Comparison of ENCODE assay signal across 15 cellular contexts in the genomic region with DNA sequence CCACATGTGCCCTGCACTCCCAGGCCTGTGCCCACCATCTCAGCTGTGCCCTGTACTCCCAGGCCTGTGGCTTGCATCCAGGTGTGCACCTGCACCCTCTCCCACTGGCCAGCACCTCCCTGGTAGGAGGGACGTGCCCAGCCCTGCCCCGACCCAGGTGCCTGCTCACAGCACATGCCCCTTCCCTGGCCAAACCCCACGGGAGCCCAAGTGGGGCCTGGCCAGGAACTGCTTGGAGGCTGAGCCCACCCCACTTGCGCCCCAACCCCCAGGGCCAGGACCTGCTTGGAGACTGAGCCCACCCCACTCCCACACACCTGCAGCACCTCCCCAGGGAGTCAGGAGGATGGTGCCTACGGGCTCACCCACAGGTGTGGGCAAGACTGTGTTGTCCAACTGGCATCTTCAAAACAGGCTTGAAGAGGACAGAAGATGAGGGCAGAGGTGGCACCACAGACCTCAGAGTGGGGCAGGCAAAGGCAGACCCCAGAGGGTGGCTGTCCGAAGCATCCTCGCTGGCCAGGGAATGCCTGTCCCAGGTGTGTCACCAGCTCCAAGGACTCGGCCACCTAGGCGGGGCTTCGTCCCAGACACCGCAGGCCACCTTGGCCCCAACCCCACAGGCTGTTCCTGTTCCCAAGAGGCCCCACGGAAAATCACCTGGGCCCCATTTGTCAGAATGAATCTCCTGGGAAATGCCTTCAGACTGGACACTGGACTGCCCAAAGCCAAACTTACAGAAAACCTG. TPM values are rescaled to one million over a fixed set of nuclear protein-coding genes. Genes with fewer than 3 reads are reported as not detected.
DNase-seq lines count a peak whose midpoint lies in the region; ATAC-seq and TF ChIP-seq lines count a peak whose summit lies in the region.
"Had no signal": no experiment of that assay in that cellular context is flagged by ENCODE, and none has a peak within 500 bp of the region (broad histone marks: within the 10 kb centered on the region; RNA-seq: fewer than 3 reads in every experiment).

No MANE protein-coding gene starts in this region.

- H3K27ac ChIP-seq in osteoblast (ENCODE audit: low read depth, low read length): no peak overlapping the region
- H3K27ac ChIP-seq: foreskin keratinocyte, SJCRH30 had no signal

- no peaks in the 10 kb centered on the region for H3K36me3 Mint-ChIP-seq in chondrocyte (ENCODE audit: low read depth)

- H3K27ac Mint-ChIP-seq in chondrocyte (ENCODE audit: unreplicated experiment): no peak overlapping the region

- no peaks in the 10 kb centered on the region for H3K4me1 Mint-ChIP-seq in chondrocyte (ENCODE audit: low read depth)

- no peaks in the 10 kb centered on the region for H4K20me1 ChIP-seq in osteoblast (ENCODE audit: insufficient read depth, low read length)

- peak; percentile 12 for DNase-seq in AG20443 (ENCODE audit: low spot score)
- DNase-seq in ELF-1 (ENCODE audit: low read depth, low spot score): peak; percentile 1
- DNase-seq in chondrocyte (ENCODE audit: low spot score): peak; percentile 93
- DNase-seq in osteoblast (ENCODE audit: insufficient read length, low spot score, missing footprints): peak; percentile 14
- DNase-seq in DMS153 (lab: John Stamatoyannopoulos, UW): no peak
- no peak for DNase-seq in NCI-H1694 (lab: John Stamatoyannopoulos, UW)
- DNase-seq: central memory CD4-positive, alpha-beta T cell; foreskin keratinocyte; Karpas-422; midbrain; NCI-H1436 treated with DMSO at 0.1 percent for 48 hours; NCI-H446 treated with DMSO at 0.1 percent for 48 hours; SJCRH30; small intestine had no signal

- peaks cover 5% of the 10 kb centered on the region for H3K27me3 Mint-ChIP-seq in chondrocyte (ENCODE audit: low read depth)

- H3K4me3 ChIP-seq in osteoblast (ENCODE audit: insufficient read depth, low read length): no peak overlapping the region
- H3K4me3 ChIP-seq: SJCRH30 had no signal

- no peaks in the 10 kb centered on the region for H3K9me3 Mint-ChIP-seq in chondrocyte (ENCODE audit: low read depth)

- peaks cover 7% of the 10 kb centered on the region for H3K27me3 ChIP-seq in osteoblast (ENCODE audit: insufficient read depth, low read length)
- H3K27me3 ChIP-seq: foreskin keratinocyte, SJCRH30 had no signal

- ATAC-seq in GM21786 (IDR thresholded peaks at IDR 0.05; ENCODE audit: unreplicated experiment): no peak
- ATAC-seq: foreskin keratinocyte had no signal

- no peak overlapping the region for H3K4me3 Mint-ChIP-seq in chondrocyte (ENCODE audit: unreplicated experiment)

- no peaks in the 10 kb centered on the region for H3K4me1 ChIP-seq in osteoblast (ENCODE audit: insufficient read depth, low read length)
- H3K4me1 ChIP-seq: foreskin keratinocyte, SJCRH30 had no signal

- no peaks in the 10 kb centered on the region for H3K79me2 ChIP-seq in osteoblast (ENCODE audit: insufficient read depth, low read length)

- H3K36me3 ChIP-seq in osteoblast (ENCODE audit: insufficient read depth, low read length): no peaks in the 10 kb centered on the region
- H3K36me3 ChIP-seq: SJCRH30 had no signal

- TF ChIP-seq CTCF in chondrocyte (IDR thresholded peaks at IDR 0.05) (no peak), osteoblast (IDR thresholded peaks at IDR 0.05; ENCODE audit: extremely low read depth, low read depth, low read length) (no peak)

- no peak overlapping the region for H3K4me2 ChIP-seq in osteoblast (ENCODE audit: insufficient read depth, low read length)

- H3K9me3 ChIP-seq in osteoblast (ENCODE audit: low read depth, low read length): no peaks in the 10 kb centered on the region
- H3K9me3 ChIP-seq: SJCRH30 had no signal

- H2AFZ ChIP-seq in osteoblast (ENCODE audit: low read length): no peak overlapping the region

RNA-seq across cellular contexts. Expression of a gene that starts 10.8 kb away (rescaled TPM):
- 0.17 TPM in 1 of 3 replicates, not detected in the others for total RNA-seq in chondrocyte
- not detected in 2 replicates for total RNA-seq in osteoblast
- total RNA-seq: foreskin keratinocyte had no signal

Comparison
In these comparisons a context has a peak if more than half of its experiments do, and no peak if none do; other contexts are left out.
1. DNase-seq: peak in AG20443 (single experiment), ELF-1 (single experiment), chondrocyte (single experiment) and osteoblast (single experiment); none in DMS153 (single experiment) and NCI-H1694 (single experiment).